1 cellular context compared by ENCODE assay signal in the genomic region with DNA sequence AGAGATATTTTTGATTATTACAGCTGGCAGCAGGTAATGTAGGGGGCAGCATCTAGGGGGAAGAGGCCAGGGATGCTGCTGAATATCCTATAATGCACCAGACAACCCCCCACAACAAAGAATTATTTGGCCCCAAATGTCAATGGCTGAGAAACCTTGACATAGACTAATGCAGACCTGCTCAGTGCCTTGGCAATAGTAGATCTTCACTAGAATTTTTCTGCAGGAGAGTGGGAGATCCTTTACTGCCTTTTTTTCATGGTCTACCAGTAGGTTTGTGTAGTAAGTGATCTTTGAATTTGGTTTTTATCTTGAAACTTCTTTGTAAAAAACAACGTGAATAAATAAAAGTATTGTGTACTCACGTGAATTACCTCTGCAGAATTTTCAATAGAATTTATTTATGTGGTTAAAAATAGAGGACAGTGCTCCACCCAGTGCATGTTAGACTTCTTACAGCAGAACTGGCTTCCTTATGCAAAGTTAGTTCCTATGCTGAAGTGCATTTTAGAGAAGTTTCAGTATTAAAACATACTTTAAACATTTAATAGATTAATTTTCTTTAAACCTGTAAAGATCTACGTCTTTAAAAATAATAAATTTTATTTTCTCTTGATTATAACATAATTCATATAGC.
TF ChIP-seq lines count a peak whose summit lies in the region.

No MANE protein-coding gene starts in this region.

TF ChIP-seq in HEK293, 187 proteins besides CTCF, POLR2A, EP300 and RAD21 (continued from another document):
- TF ChIP-seq, protein P1, sequence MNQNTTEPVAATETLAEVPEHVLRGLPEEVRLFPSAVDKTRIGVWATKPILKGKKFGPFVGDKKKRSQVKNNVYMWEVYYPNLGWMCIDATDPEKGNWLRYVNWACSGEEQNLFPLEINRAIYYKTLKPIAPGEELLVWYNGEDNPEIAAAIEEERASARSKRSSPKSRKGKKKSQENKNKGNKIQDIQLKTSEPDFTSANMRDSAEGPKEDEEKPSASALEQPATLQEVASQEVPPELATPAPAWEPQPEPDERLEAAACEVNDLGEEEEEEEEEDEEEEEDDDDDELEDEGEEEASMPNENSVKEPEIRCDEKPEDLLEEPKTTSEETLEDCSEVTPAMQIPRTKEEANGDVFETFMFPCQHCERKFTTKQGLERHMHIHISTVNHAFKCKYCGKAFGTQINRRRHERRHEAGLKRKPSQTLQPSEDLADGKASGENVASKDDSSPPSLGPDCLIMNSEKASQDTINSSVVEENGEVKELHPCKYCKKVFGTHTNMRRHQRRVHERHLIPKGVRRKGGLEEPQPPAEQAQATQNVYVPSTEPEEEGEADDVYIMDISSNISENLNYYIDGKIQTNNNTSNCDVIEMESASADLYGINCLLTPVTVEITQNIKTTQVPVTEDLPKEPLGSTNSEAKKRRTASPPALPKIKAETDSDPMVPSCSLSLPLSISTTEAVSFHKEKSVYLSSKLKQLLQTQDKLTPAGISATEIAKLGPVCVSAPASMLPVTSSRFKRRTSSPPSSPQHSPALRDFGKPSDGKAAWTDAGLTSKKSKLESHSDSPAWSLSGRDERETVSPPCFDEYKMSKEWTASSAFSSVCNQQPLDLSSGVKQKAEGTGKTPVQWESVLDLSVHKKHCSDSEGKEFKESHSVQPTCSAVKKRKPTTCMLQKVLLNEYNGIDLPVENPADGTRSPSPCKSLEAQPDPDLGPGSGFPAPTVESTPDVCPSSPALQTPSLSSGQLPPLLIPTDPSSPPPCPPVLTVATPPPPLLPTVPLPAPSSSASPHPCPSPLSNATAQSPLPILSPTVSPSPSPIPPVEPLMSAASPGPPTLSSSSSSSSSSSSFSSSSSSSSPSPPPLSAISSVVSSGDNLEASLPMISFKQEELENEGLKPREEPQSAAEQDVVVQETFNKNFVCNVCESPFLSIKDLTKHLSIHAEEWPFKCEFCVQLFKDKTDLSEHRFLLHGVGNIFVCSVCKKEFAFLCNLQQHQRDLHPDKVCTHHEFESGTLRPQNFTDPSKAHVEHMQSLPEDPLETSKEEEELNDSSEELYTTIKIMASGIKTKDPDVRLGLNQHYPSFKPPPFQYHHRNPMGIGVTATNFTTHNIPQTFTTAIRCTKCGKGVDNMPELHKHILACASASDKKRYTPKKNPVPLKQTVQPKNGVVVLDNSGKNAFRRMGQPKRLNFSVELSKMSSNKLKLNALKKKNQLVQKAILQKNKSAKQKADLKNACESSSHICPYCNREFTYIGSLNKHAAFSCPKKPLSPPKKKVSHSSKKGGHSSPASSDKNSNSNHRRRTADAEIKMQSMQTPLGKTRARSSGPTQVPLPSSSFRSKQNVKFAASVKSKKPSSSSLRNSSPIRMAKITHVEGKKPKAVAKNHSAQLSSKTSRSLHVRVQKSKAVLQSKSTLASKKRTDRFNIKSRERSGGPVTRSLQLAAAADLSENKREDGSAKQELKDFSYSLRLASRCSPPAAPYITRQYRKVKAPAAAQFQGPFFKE (tag by site-specific recombination; IDR thresholded peaks at IDR 0.05; ENCODE audit: borderline replicate concordance) = no peak
